35 cellular contexts compared by ENCODE assay signal in the genomic region with DNA sequence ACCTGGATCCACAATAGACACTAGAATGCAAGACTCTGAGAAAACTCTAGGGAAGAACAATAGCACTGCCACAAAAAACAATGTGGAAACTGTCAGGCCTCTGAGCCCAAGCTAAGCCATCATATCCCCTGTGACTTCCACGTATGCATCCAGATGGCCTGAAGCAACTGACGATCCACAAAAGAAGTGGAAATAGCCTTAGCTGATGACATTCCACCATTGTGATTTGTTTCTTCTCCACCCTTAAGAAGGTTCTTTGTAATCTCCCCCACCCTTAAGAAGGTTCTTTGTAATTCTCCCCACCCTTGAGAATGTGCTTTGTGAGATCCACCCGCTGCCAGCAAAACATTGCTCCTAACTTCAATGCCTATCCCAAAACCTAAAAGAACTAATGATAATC.
"Had no signal": no experiment of that assay in that cellular context is flagged by ENCODE, and none has a peak within 500 bp of the region (broad histone marks: within the 10 kb centered on the region; RNA-seq: fewer than 3 reads in every experiment).

No MANE protein-coding gene starts in this region.

- H3K9me3 Mint-ChIP-seq: activated CD8-positive, alpha-beta T cell treated with anti-CD3 and anti-CD28 coated beads for 36 hours; activated naive CD8-positive, alpha-beta T cell treated with anti-CD3 and anti-CD28 coated beads for 36 hours; activated T-helper 17 cell treated with anti-CD3 and anti-CD28 coated beads, Interleukin-2, amount 50 U/mL, for 72 hours had no signal

- H3K36me3 ChIP-seq: brain microvascular endothelial cell, Peyer's patch, SJSA1 had no signal

- ATAC-seq: activated CD8-positive, alpha-beta T cell treated with anti-CD3 and anti-CD28 coated beads for 36 hours; activated T-cell treated with anti-CD3 and anti-CD28 coated beads, Interleukin-2, amount 50 U/mL, for 72 hours; activated T-helper 17 cell treated with anti-CD3 and anti-CD28 coated beads, Interleukin-2, amount 50 U/mL, for 72 hours; PC-3; SK-N-SH treated with all-trans-retinoic acid at 6 μM for 48 hours had no signal

- H3K9me3 ChIP-seq: Peyer's patch, SJSA1 had no signal

- DNase-seq: activated CD4-positive, alpha-beta T cell treated with anti-CD3 and anti-CD28 coated beads for 1 hour; activated CD4-positive, alpha-beta T cell treated with anti-CD3 and anti-CD28 coated beads for 48 hours; activated CD4-positive, alpha-beta T cell treated with anti-CD3 and anti-CD28 coated beads, Interleukin-2, amount 50 U/mL, for 4 hours; activated CD4-positive, CD25-positive, alpha-beta regulatory T cell; activated CD8-positive, alpha-beta T cell treated with anti-CD3 and anti-CD28 coated beads for 36 hours; activated effector memory CD4-positive, alpha-beta T cell treated with anti-CD3 and anti-CD28 coated beads, Interleukin-2, amount 50 U/mL, for 16 hours; activated naive CD4-positive, alpha-beta T cell; activated naive CD4-positive, alpha-beta T cell treated with anti-CD3 and anti-CD28 coated beads, Interleukin-2, amount 50 U/mL, for 16 hours; activated naive CD8-positive, alpha-beta T cell treated with anti-CD3 and anti-CD28 coated beads for 36 hours; activated T-cell treated with anti-CD3 and anti-CD28 coated beads, Interleukin-2, amount 50 U/mL, for 1 hour; activated T-cell treated with anti-CD3 and anti-CD28 coated beads, Interleukin-2, amount 50 U/mL, for 72 hours; amniotic stem cell; brain microvascular endothelial cell; central memory CD4-positive, alpha-beta T cell; NCI-H1092 treated with DMSO at 0.1 percent for 48 hours; NCI-H1417; NCI-H187 treated with DMSO at 0.1 percent for 48 hours; NCI-H2081; NCI-H2171 treated with DMSO at 0.1 percent for 48 hours; NCI-H2227 treated with DMSO at 0.1 percent for 48 hours; NCI-H446; NCI-H510A treated with DMSO at 0.1 percent for 48 hours; NCI-H526 treated with DMSO at 0.1 percent for 48 hours; NCI-H774; PC-3; Peyer's patch; RPMI8226; SHP77 treated with DMSO at 0.1 percent for 48 hours; T-helper 1 cell; T-helper 2 cell; T-helper 9 cell had no signal

- H3K4me3 ChIP-seq: Peyer's patch, SJSA1 had no signal

- H3K36me3 Mint-ChIP-seq: activated naive CD8-positive, alpha-beta T cell treated with anti-CD3 and anti-CD28 coated beads for 36 hours had no signal

- H3K27ac ChIP-seq: brain microvascular endothelial cell, Peyer's patch, SJSA1, VCaP had no signal

- H3K4me1 ChIP-seq: SJSA1 had no signal

- H3K4me3 Mint-ChIP-seq: activated CD8-positive, alpha-beta T cell treated with anti-CD3 and anti-CD28 coated beads for 36 hours; activated naive CD8-positive, alpha-beta T cell treated with anti-CD3 and anti-CD28 coated beads for 36 hours; activated T-cell treated with anti-CD3 and anti-CD28 coated beads, Interleukin-2, amount 50 U/mL, for 72 hours; activated T-helper 17 cell treated with anti-CD3 and anti-CD28 coated beads, Interleukin-2, amount 50 U/mL, for 72 hours had no signal

- H3K27ac Mint-ChIP-seq: activated CD8-positive, alpha-beta T cell treated with anti-CD3 and anti-CD28 coated beads for 36 hours; activated naive CD8-positive, alpha-beta T cell treated with anti-CD3 and anti-CD28 coated beads for 36 hours; activated T-cell treated with anti-CD3 and anti-CD28 coated beads, Interleukin-2, amount 50 U/mL, for 72 hours; activated T-helper 17 cell treated with anti-CD3 and anti-CD28 coated beads, Interleukin-2, amount 50 U/mL, for 72 hours had no signal
